In genomic region chr18:57705861-57706590, GRCh38 we compare ENCODE assay signal across 19 cellular contexts.
DNase-seq lines count a peak whose midpoint lies in the region; TF ChIP-seq lines count a peak whose summit lies in the region.
"Had no signal": no experiment of that assay in that cellular context is flagged by ENCODE, and none has a peak within 500 bp of the region (broad histone marks: within the 10 kb centered on the region; RNA-seq: fewer than 3 reads in every experiment).

No MANE protein-coding gene starts in this region.

- intact Hi-C loops in breast epithelium (cut with DNase I; ENCODE audit: low total_unique reads): no loop called here

- no peaks in the 10 kb centered on the region for H3K36me3 ChIP-seq in breast epithelium
- H3K36me3 ChIP-seq: cardiac muscle cell had no signal

- H3K4me1 ChIP-seq in breast epithelium: no peaks in the 10 kb centered on the region

- H3K9me3 ChIP-seq in breast epithelium: no peaks in the 10 kb centered on the region
- H3K9me3 ChIP-seq: right lobe of liver had no signal

- TF ChIP-seq POLR2A in breast epithelium (IDR thresholded peaks at IDR 0.05): no peak

- no peak for TF ChIP-seq CTCF in C4-2B (conservative IDR thresholded peaks at IDR 0.05)
- TF ChIP-seq CTCF in breast epithelium (IDR thresholded peaks at IDR 0.05): no peak
- TF ChIP-seq CTCF in RWPE1 (conservative IDR thresholded peaks at IDR 0.05; ENCODE audit: low read depth): no peak

- H3K4me3 ChIP-seq in breast epithelium: no peak overlapping the region
- H3K4me3 ChIP-seq: cardiac muscle cell, K562, right lobe of liver had no signal

- no peaks in the 10 kb centered on the region for H3K27me3 ChIP-seq in breast epithelium
- H3K27me3 ChIP-seq: cardiac muscle cell, right lobe of liver had no signal

- peak overlapping the region; percentile 9; the same call in 1 of the 2 replicates for H3K27ac ChIP-seq in C4-2B
- no peak overlapping the region for H3K27ac ChIP-seq in breast epithelium
- no peak overlapping the region for H3K27ac ChIP-seq in RWPE1
- H3K27ac ChIP-seq: cardiac muscle cell, epithelial cell of prostate, right lobe of liver had no signal

- DNase-seq in LoVo (ENCODE audit: low spot score) (peak; percentile 45), NCI-H69 (lab: John Stamatoyannopoulos, UW) (peak; percentile 89), left kidney (ENCODE audit: low read depth, low spot score) (peak; percentile 50), breast epithelium (ENCODE audit: low spot score in 2 of 2) (no peak), RPMI8226 (no peak), RWPE1 (ENCODE audit: low spot score) (no peak), KG1 (lab: John Stamatoyannopoulos, UW) (no peak)
- DNase-seq: activated CD4-positive, CD25-positive, alpha-beta regulatory T cell; activated CD8-positive, alpha-beta T cell treated with anti-CD3 and anti-CD28 coated beads for 36 hours; amniotic stem cell; DMS79 treated with DMSO at 0.1 percent for 48 hours; foreskin melanocyte; naive thymus-derived CD4-positive, alpha-beta T cell; right lobe of liver; stimulated activated CD8-positive, alpha-beta memory T cell treated with anti-CD3 and anti-CD28 coated beads, Interleukin-4, amount 100 ng/mL, for 48 hours had no signal

- POLR2A ChIA-PET in RWPE1 (lab: Yijun Ruan, JAX; ENCODE audit: low non-redundant PET): no interaction called here

- CTCF ChIA-PET in RWPE1 (lab: Yijun Ruan, JAX): no interaction called here

Comparison
In these comparisons a context has a peak if more than half of its experiments do, and no peak if none do; other contexts are left out.
1. DNase-seq: peak in LoVo (single experiment), NCI-H69 (single experiment) and left kidney (single experiment); none in breast epithelium (0 of 2), RPMI8226 (single experiment), RWPE1 (single experiment) and KG1 (single experiment).